Comparison of ENCODE assay signal across 12 cellular contexts in genomic region chr7:74772093-74772492, GRCh38. TPM values are rescaled to one million over a fixed set of nuclear protein-coding genes. Genes with fewer than 3 reads are reported as not detected.
DNase-seq lines count a peak whose midpoint lies in the region; ATAC-seq, FAIRE-seq and TF ChIP-seq lines count a peak whose summit lies in the region.
"Not testable (repeated sequence)": the region's sequence is repeated elsewhere in the genome, so short reads cannot be mapped to it uniquely, and the experiment has no call there.
"Had no signal": no experiment of that assay in that cellular context is flagged by ENCODE, and none has a peak within 500 bp of the region (broad histone marks: within the 10 kb centered on the region; RNA-seq: fewer than 3 reads in every experiment).

No MANE protein-coding gene starts in this region.

- not testable (repeated sequence) for H2AK5ac ChIP-seq in neuronal stem cell (ENCODE audit: low read depth, low read length)

- H3K27me3 ChIP-seq in WERI-Rb-1 (ENCODE audit: insufficient read depth, low read depth, severe bottlenecking); neuronal stem cell (ENCODE audit: control insufficient read depth in 3 of 3, insufficient read depth in 3 of 3, low read depth in 1 of 3, low read length in 3 of 3); spleen (replicated peaks in 1 of 7): not testable (repeated sequence)

- not testable (repeated sequence) for H4K91ac ChIP-seq in neuronal stem cell (ENCODE audit: low read depth, low read length, poor library complexity)

- ATAC-seq in esophagus mucosa = peak; percentile 21

- not testable (repeated sequence) for H3K9ac ChIP-seq in kidney (ENCODE audit: low read length in 2 of 2); neuronal stem cell (ENCODE audit: low read depth, low read length, poor library complexity)

- peak; percentile 1 for DNase-seq in GM12865 (ENCODE audit: low read depth)
- peak; percentile 11 for DNase-seq in NB4 (ENCODE audit: low read depth)
- peak; percentile 11 for DNase-seq in WERI-Rb-1
- DNase-seq in kidney = peak; percentile 35
- not testable (repeated sequence) for DNase-seq in neuronal stem cell (ENCODE audit: low spot score)
- DNase-seq in spleen = peak; percentile 50

- not testable (repeated sequence) for H2BK120ac ChIP-seq in neuronal stem cell (ENCODE audit: low read depth, low read length)

- WGBS in neuronal stem cell (ENCODE audit: extremely low coverage in 2 of 2, insufficient read length in 2 of 2, insufficient replicate concordance in 1 of 2), 2 donors = no CpG with 5 or more reads among the region's 6 CpGs
- whole genome bisulfite sequencing in spleen, 5 donors = 87 to 95% (median 90%) methylated on average over 4 to 6 of the region's 6 CpGs

- not testable (repeated sequence) for H3K23ac ChIP-seq in neuronal stem cell (ENCODE audit: low read depth, low read length, poor library complexity)

- H3K4ac ChIP-seq in neuronal stem cell (ENCODE audit: low read length) = not testable (repeated sequence)

- not testable (repeated sequence) for H3K4me2 ChIP-seq in neuronal stem cell (ENCODE audit: insufficient read depth, low read length, poor library complexity, severe bottlenecking)

- TF ChIP-seq CTCF in GM12865 (IDR thresholded peaks at IDR 0.05; ENCODE audit: insufficient read depth, low read depth, low read length, missing control alignments); NB4 (IDR thresholded peaks at IDR 0.05; ENCODE audit: low read depth, low read length); WERI-Rb-1 (IDR thresholded peaks at IDR 0.05; ENCODE audit: low read depth, low read length); kidney (IDR thresholded peaks at IDR 0.05; ENCODE audit: borderline replicate concordance, extremely low read depth, insufficient read depth); spleen (IDR thresholded peaks at IDR 0.05 in 8 of 11, conservative IDR thresholded peaks at IDR 0.05 in 3 of 11): not testable (repeated sequence)

- not testable (repeated sequence) for H3K36me3 ChIP-seq in WERI-Rb-1; kidney (ENCODE audit: control insufficient read depth in 1 of 2, insufficient read depth in 2 of 2, low read length in 2 of 2); neuronal stem cell (replicated peaks in 1 of 2; ENCODE audit: control insufficient read depth in 2 of 2, insufficient read depth in 2 of 2, low read length in 2 of 2); spleen

- H2BK12ac ChIP-seq in neuronal stem cell (ENCODE audit: low read length) = not testable (repeated sequence)

- TF ChIP-seq POLR2A in NB4 (IDR thresholded peaks at IDR 0.05; ENCODE audit: extremely low read depth, insufficient read length); spleen (IDR thresholded peaks at IDR 0.05): not testable (repeated sequence)

- FAIRE-seq in kidney (lab: Jason Lieb, UNC) = not testable (repeated sequence)

- H4K8ac ChIP-seq in neuronal stem cell (ENCODE audit: low read depth, low read length) = not testable (repeated sequence)

- H3K18ac ChIP-seq in neuronal stem cell (ENCODE audit: low read length) = not testable (repeated sequence)

- H3K4me1 ChIP-seq in kidney (ENCODE audit: control insufficient read depth in 1 of 2, insufficient read depth in 1 of 2, low read depth in 1 of 2, low read length in 2 of 2); neuronal stem cell (ENCODE audit: control insufficient read depth in 2 of 2, insufficient read depth in 1 of 2, low read depth in 1 of 2, low read length in 2 of 2): not testable (repeated sequence)
- H3K4me1 ChIP-seq in spleen = peaks cover 0 to 11% (median 1%) of the 10 kb centered on the region in 6 donors

- H3K4me3 ChIP-seq in GM12865 (ENCODE audit: low read depth, low read length); NB4 (ENCODE audit: low read depth, low read length); WERI-Rb-1 (ENCODE audit: low read depth, low read length); kidney (ENCODE audit: low read length in 2 of 2); neuronal stem cell (ENCODE audit: low read length in 2 of 2); spleen: not testable (repeated sequence)

- intact Hi-C loops in kidney (cut with DNase I); spleen (cut with DNase I; ENCODE audit: low total_unique reads): not testable (repeated sequence)

- H3K14ac ChIP-seq in neuronal stem cell (ENCODE audit: low read length) = not testable (repeated sequence)

- not testable (repeated sequence) for H2BK15ac ChIP-seq in neuronal stem cell (ENCODE audit: low read length)

- H3K27ac ChIP-seq in WERI-Rb-1; kidney (ENCODE audit: low read depth in 2 of 2, low read length in 2 of 2); neuronal stem cell (replicated peaks; ENCODE audit: low read length): not testable (repeated sequence)
- H3K27ac ChIP-seq in spleen = peak overlapping the region in 1 of 8 donors; percentile 40

- peak overlapping the region; percentile 22 for H2AFZ ChIP-seq in neuronal stem cell (ENCODE audit: low read length)

- H3K79me1 ChIP-seq in neuronal stem cell (ENCODE audit: low read depth, low read length) = not testable (repeated sequence)

- H3K9me3 ChIP-seq in WERI-Rb-1 (ENCODE audit: severe bottlenecking); kidney (ENCODE audit: control insufficient read depth in 1 of 2, low read length in 2 of 2); neuronal stem cell (replicated peaks in 1 of 2; ENCODE audit: control insufficient read depth in 2 of 2, insufficient read depth in 1 of 2, low read depth in 1 of 2, low read length in 2 of 2); spleen: not testable (repeated sequence)

- H2BK5ac ChIP-seq in neuronal stem cell (ENCODE audit: low read length) = not testable (repeated sequence)

RNA-seq across cellular contexts. Expression of gene NCF1, which starts 1.7 kb away (rescaled TPM):
- 2.7 TPM for total RNA-seq in esophagus mucosa
- total RNA-seq in kidney = 8.4 TPM
- polyA plus RNA-seq in kidney (ENCODE audit: insufficient read depth, low read depth, low replicate concordance) = 0.92 TPM
- not detected for polyA plus RNA-seq in neuronal stem cell (2013, experiment 1 of 2)
- not detected for polyA plus RNA-seq in neuronal stem cell (2013, experiment 2 of 2)
- total RNA-seq in spleen = 100 to 1,000 TPM in 3 of 7 donors, 10 to 100 TPM in 4; 85.9 to 243 (median 93.3) TPM
- polyA plus RNA-seq in spleen = 100 to 1,000 TPM; 142 to 144 (median 142) TPM
- total RNA-seq: Calu3, HT-29, LHCN-M2, MCF 10A, SK-MEL-5 had no signal
